In genomic region chr9:114339130-114339908, GRCh38 we compare ENCODE assay signal across 1 cellular context.
TF ChIP-seq lines count a peak whose summit lies in the region.

No MANE protein-coding gene starts in this region.

TF ChIP-seq in endothelial cell of umbilical vein, 7 proteins besides CTCF, POLR2A, EP300 and RAD21:
- no peak for TF ChIP-seq GATA2 (IDR thresholded peaks at IDR 0.05; ENCODE audit: insufficient read depth, insufficient read length, low read depth, low read length)
- TF ChIP-seq POLR2AphosphoS5 (IDR thresholded peaks at IDR 0.05; ENCODE audit: insufficient read depth, low read depth, low read length): no peak
- TF ChIP-seq MYC (IDR thresholded peaks at IDR 0.05; ENCODE audit: low read depth, low read length): no peak
- TF ChIP-seq EZH2 (IDR thresholded peaks at IDR 0.05; ENCODE audit: borderline replicate concordance, low read depth, low read length, severe bottlenecking): no peak
- no peak for TF ChIP-seq JUN (IDR thresholded peaks at IDR 0.05; ENCODE audit: borderline replicate concordance, insufficient read depth, insufficient read length, low read depth)
- no peak for TF ChIP-seq FOS (IDR thresholded peaks at IDR 0.05; ENCODE audit: borderline replicate concordance, insufficient read depth, low read length)
- TF ChIP-seq MAX (IDR thresholded peaks at IDR 0.05; ENCODE audit: insufficient read depth, insufficient read length): no peak
